18 cellular contexts compared by ENCODE assay signal in the genomic region with DNA sequence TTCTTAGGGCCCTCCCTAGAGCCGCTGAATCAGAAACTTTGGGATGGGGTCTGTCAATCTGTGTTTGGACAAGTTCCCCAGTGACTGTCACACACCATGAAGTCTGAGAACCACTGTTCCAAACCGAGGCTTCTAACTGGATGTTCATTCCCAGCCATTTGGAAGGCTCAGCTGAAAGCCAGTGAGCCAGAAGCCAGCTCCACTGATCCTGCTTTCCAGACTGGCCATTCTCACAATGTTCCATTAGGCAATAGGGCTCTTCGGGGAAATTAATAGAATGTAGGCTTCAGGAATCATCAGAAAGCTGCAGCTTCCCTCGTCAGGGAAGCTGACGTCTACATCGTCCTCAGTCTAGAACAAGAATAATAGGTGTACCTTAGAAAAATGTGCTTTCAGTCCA.
"Had no signal": no experiment of that assay in that cellular context is flagged by ENCODE, and none has a peak within 500 bp of the region (broad histone marks: within the 10 kb centered on the region; RNA-seq: fewer than 3 reads in every experiment).

No MANE protein-coding gene starts in this region.

- H3K4me3 ChIP-seq: ascending aorta, breast epithelium, heart right ventricle, right lobe of liver, SJCRH30, transverse colon had no signal

- H3K36me3 ChIP-seq: ascending aorta, breast epithelium, heart right ventricle, right lobe of liver, SJCRH30, transverse colon had no signal

- DNase-seq: activated CD4-positive, alpha-beta T cell treated with anti-CD3 and anti-CD28 coated beads, Interleukin-2, amount 10 ng/mL, durations not matched to agents 24 days and 14 days; activated CD4-positive, CD25-positive, alpha-beta regulatory T cell; activated CD8-positive, alpha-beta memory T cell treated with anti-CD3 and anti-CD28 coated beads, Interleukin-2, amount 50 U/mL, for 48 hours; activated CD8-positive, alpha-beta T cell treated with anti-CD3 and anti-CD28 coated beads, Interleukin-2, amount 10 ng/mL, durations not matched to agents 7 days and 5 days; activated gamma-delta T cell treated with Interleukin-2 at 50 U/mL for 16 hours; activated T-cell treated with anti-CD3 and anti-CD28 coated beads, Interleukin-2, amount 50 U/mL, for 72 hours; endodermal cell; heart right ventricle; islet precursor cell; mesendoderm; occipital lobe; right lobe of liver; SJCRH30; stimulated activated naive CD8-positive, alpha-beta T cell treated with anti-CD3 and anti-CD28 coated beads, Interleukin-15, amount 100 ng/mL, for 72 hours; transverse colon had no signal

- H3K4me1 ChIP-seq: breast epithelium, transverse colon had no signal

- H3K27me3 ChIP-seq: ascending aorta, breast epithelium, heart right ventricle, right lobe of liver, SJCRH30, transverse colon had no signal

- ATAC-seq: activated CD8-positive, alpha-beta T cell treated with anti-CD3 and anti-CD28 coated beads, Interleukin-2, amount 10 ng/mL, durations not matched to agents 7 days and 5 days; activated T-cell treated with anti-CD3 and anti-CD28 coated beads, Interleukin-2, amount 50 U/mL, for 72 hours; left lobe of liver; right lobe of liver had no signal

- H3K9me3 ChIP-seq: ascending aorta, breast epithelium, heart right ventricle, right lobe of liver, SJCRH30, transverse colon had no signal

- H3K27ac ChIP-seq: ascending aorta, breast epithelium, heart right ventricle, right lobe of liver, SJCRH30, transverse colon had no signal
